12 cellular contexts compared by ENCODE assay signal in genomic region chr7:151174246-151175046, GRCh38. TPM values are rescaled to one million over a fixed set of nuclear protein-coding genes. Genes with fewer than 3 reads are reported as not detected.
A peak's percentile ranks its signal among the peaks of the same experiment; 100 is the strongest.
DNase-seq lines count a peak whose midpoint lies in the region; ATAC-seq and TF ChIP-seq lines count a peak whose summit lies in the region.
"Had no signal": no experiment of that assay in that cellular context is flagged by ENCODE, and none has a peak within 500 bp of the region (broad histone marks: within the 10 kb centered on the region; RNA-seq: fewer than 3 reads in every experiment).

No MANE protein-coding gene starts in this region.

- CTCF ChIA-PET in mammary epithelial cell (lab: Charles Lee; ENCODE audit: low non-redundant PET), result interaction anchor here (0.6 kb wide), 1 partner anchor 51 kb away, joined by 4 read pairs; no protein-coding TSS in a partner anchor

- in situ Hi-C loops in GM23248 (cut with MboI) (no loop called here), mammary epithelial cell (cut with MboI; ENCODE audit: low sequenced_read_pairs in 2 of 2) (no loop called here)

- no peak overlapping the region for H3K4me2 ChIP-seq in GM23248 (ENCODE audit: unreplicated experiment)
- no peak overlapping the region for H3K4me2 ChIP-seq in mammary epithelial cell (ENCODE audit: insufficient read depth, low read depth, low read length)
- H3K4me2 ChIP-seq: smooth muscle cell had no signal

- H3K4me1 ChIP-seq in GM23248 (ENCODE audit: insufficient read depth) (no peaks in the 10 kb centered on the region), mammary epithelial cell (ENCODE audit: insufficient read depth, low read length) (no peaks in the 10 kb centered on the region), colonic mucosa (no peaks in the 10 kb centered on the region)

- TF ChIP-seq CTCF in fibroblast of the aortic adventitia (IDR thresholded peaks at IDR 0.05; ENCODE audit: insufficient read depth, low read length) (no peak), mammary epithelial cell (conservative IDR thresholded peaks at IDR 0.05 in 1 of 2, IDR thresholded peaks at IDR 0.05 in 1 of 2; ENCODE audit: extremely low read depth in 1 of 2, insufficient read depth in 1 of 2, low read depth in 1 of 2, low read length in 2 of 2) (no peak), colonic mucosa (IDR thresholded peaks at IDR 0.05) (no peak)

- DNase-seq in GM23248, result peak; percentile 30
- peak; percentile 17 to 21 for DNase-seq in activated CD4-positive, alpha-beta T cell treated with anti-CD3 and anti-CD28 coated beads, Interleukin-2, amount 50 U/mL, for 48 hours
- DNase-seq in fibroblast of the aortic adventitia (ENCODE audit: low read depth), result peak; percentile 4
- DNase-seq in retina, result peak; percentile 38
- no peak for DNase-seq in mammary epithelial cell
- DNase-seq in NCI-H1092 treated with DMSO at 0.1 percent for 48 hours (lab: John Stamatoyannopoulos, UW), result no peak
- no peak for DNase-seq in colonic mucosa
- DNase-seq: DMS 273 treated with DMSO at 0.1 percent for 48 hours, NCI-H2227 treated with DMSO at 0.1 percent for 48 hours had no signal

- no TSS peak for BruUV-seq in mammary epithelial cell (replicated peaks; lab: Mats Ljungman, UMichigan)

- no peaks in the 10 kb centered on the region for H3K9me3 ChIP-seq in GM23248 (ENCODE audit: low read depth)
- H3K9me3 ChIP-seq in mammary epithelial cell (replicated peaks; ENCODE audit: insufficient read depth, low read length), result no peaks in the 10 kb centered on the region
- H3K9me3 ChIP-seq in colonic mucosa, result no peaks in the 10 kb centered on the region

- H2AFZ ChIP-seq in GM23248 (no peak overlapping the region), mammary epithelial cell (ENCODE audit: low read depth, low read length) (no peak overlapping the region)

- no peaks in the 10 kb centered on the region for H3F3A ChIP-seq in GM23248 (ENCODE audit: insufficient read depth)

- no peaks in the 10 kb centered on the region for H3K9me2 ChIP-seq in GM23248 (ENCODE audit: insufficient read depth)

- H3K36me3 ChIP-seq in GM23248 (ENCODE audit: low read depth) (no peaks in the 10 kb centered on the region), mammary epithelial cell (ENCODE audit: insufficient read depth, low read length) (no peaks in the 10 kb centered on the region), colonic mucosa (no peaks in the 10 kb centered on the region)

- 39 to 44% methylated on average over 39 to 74 of the region's 77 CpGs for WGBS in GM23248 (ENCODE audit: low coverage in 1 of 2, low lambda C conversion rate in 2 of 2, missing lambda C conversion rate in 2 of 2), 2 experiments
- 68% methylated on average over 14 of the region's 77 CpGs for WGBS in mammary epithelial cell (ENCODE audit: low coverage, missing lambda C conversion rate)

- H3K27me3 ChIP-seq in GM23248 (replicated peaks; ENCODE audit: insufficient read depth), result peaks cover 72% of the 10 kb centered on the region
- peaks cover under 1% of the 10 kb centered on the region for H3K27me3 ChIP-seq in mammary epithelial cell (ENCODE audit: insufficient read depth, low read length)
- H3K27me3 ChIP-seq in colonic mucosa, result no peaks in the 10 kb centered on the region

- H3K4me3 ChIP-seq in GM23248 (no peak overlapping the region), fibroblast of the aortic adventitia (ENCODE audit: low read depth, low read length) (no peak overlapping the region), mammary epithelial cell (replicated peaks in 1 of 3; ENCODE audit: insufficient read depth in 1 of 3, low read depth in 2 of 3, low read length in 3 of 3) (no peak overlapping the region), colonic mucosa (no peak overlapping the region)
- H3K4me3 ChIP-seq: smooth muscle cell had no signal

- intact Hi-C loops in mammary epithelial cell (cut with micrococcal nuclease) (no loop called here), colonic mucosa (cut with DNase I) (no loop called here)

- ATAC-seq in GM18520 (IDR thresholded peaks at IDR 0.05; ENCODE audit: unreplicated experiment), result no peak

- no peak overlapping the region for H3K27ac ChIP-seq in GM23248
- H3K27ac ChIP-seq in mammary epithelial cell (ENCODE audit: insufficient read depth, low read depth, low read length), result no peak overlapping the region
- H3K27ac ChIP-seq in colonic mucosa, result no peak overlapping the region
- H3K27ac ChIP-seq: epithelial cell of prostate had no signal

- dilution Hi-C loops in mammary epithelial cell (cut with HindIII; ENCODE audit: low sequenced_read_pairs), result no loop called here

- H3K79me2 ChIP-seq in GM23248 (ENCODE audit: insufficient read depth), result no peaks in the 10 kb centered on the region
- H3K79me2 ChIP-seq in mammary epithelial cell (ENCODE audit: insufficient read depth, low read length), result no peaks in the 10 kb centered on the region

- no peaks in the 10 kb centered on the region for H4K20me1 ChIP-seq in GM23248 (ENCODE audit: insufficient read depth)
- no peaks in the 10 kb centered on the region for H4K20me1 ChIP-seq in mammary epithelial cell (ENCODE audit: insufficient read depth, low read length)

- no peak overlapping the region for H3K9ac ChIP-seq in GM23248
- no peak overlapping the region for H3K9ac ChIP-seq in mammary epithelial cell (ENCODE audit: insufficient read depth, low read length)
- no peak overlapping the region for H3K9ac ChIP-seq in colonic mucosa (ENCODE audit: low read depth in 2 of 2, low read length in 2 of 2)

RNA-seq across cellular contexts. Expression of gene GBX1, which starts 7.0 kb away (rescaled TPM):
- not detected in 2 replicates for total RNA-seq in GM23248 (2014; rRNA removed; shearing (Covaris generic))
- polyA plus RNA-seq in GM23248 (2016; fragmentation: Nextera tagmentation; extraction: Ambion mirVana), result not detected in 2 replicates
- total RNA-seq in fibroblast of the aortic adventitia (ENCODE audit: low replicate concordance), result not detected in 2 replicates
- total RNA-seq in mammary epithelial cell, result not detected
- polyA plus RNA-seq in mammary epithelial cell, result not detected
- not detected for polyA minus RNA-seq in mammary epithelial cell
- not detected for total RNA-seq in colonic mucosa
- total RNA-seq: smooth muscle cell had no signal
- polyA plus RNA-seq: smooth muscle cell had no signal

RNA-seq across cellular contexts. Expression of gene ASB10, which starts 12.6 kb away (rescaled TPM):
- not detected in 2 replicates for total RNA-seq in GM23248 (2014; rRNA removed; shearing (Covaris generic))
- not detected in 2 replicates for polyA plus RNA-seq in GM23248 (2016; fragmentation: Nextera tagmentation; extraction: Ambion mirVana)
- not detected in 2 replicates for total RNA-seq in fibroblast of the aortic adventitia (ENCODE audit: low replicate concordance)
- total RNA-seq in mammary epithelial cell, result not detected
- polyA plus RNA-seq in mammary epithelial cell, result not detected
- not detected for polyA minus RNA-seq in mammary epithelial cell
- total RNA-seq in colonic mucosa, result not detected
- total RNA-seq: smooth muscle cell had no signal
- polyA plus RNA-seq: smooth muscle cell had no signal

RNA-seq across cellular contexts. Expression of gene H2BK1, which starts 35.8 kb away (rescaled TPM):
- not detected in 2 replicates for total RNA-seq in GM23248 (2014; rRNA removed; shearing (Covaris generic))
- polyA plus RNA-seq in GM23248 (2016; fragmentation: Nextera tagmentation; extraction: Ambion mirVana) (not detected in 2 replicates), mammary epithelial cell (not detected)
- total RNA-seq in fibroblast of the aortic adventitia (ENCODE audit: low replicate concordance) (not detected in 2 replicates), mammary epithelial cell (not detected), colonic mucosa (not detected)
- polyA minus RNA-seq in mammary epithelial cell, result not detected
- total RNA-seq: smooth muscle cell had no signal
- polyA plus RNA-seq: smooth muscle cell had no signal

RNA-seq across cellular contexts. Expression of gene ABCF2, which starts 52.6 kb away (rescaled TPM):
- 69.7 and 74.9 TPM in 2 replicates for total RNA-seq in GM23248 (2014; rRNA removed; shearing (Covaris generic))
- 40.7 and 40.9 TPM in 2 replicates for polyA plus RNA-seq in GM23248 (2016; fragmentation: Nextera tagmentation; extraction: Ambion mirVana)
- 18.8 and 50.9 TPM in 2 replicates for total RNA-seq in fibroblast of the aortic adventitia (ENCODE audit: low replicate concordance)
- total RNA-seq in mammary epithelial cell, result 10 to 100 TPM; 62.5 to 77.0 TPM
- 61.2 TPM for polyA plus RNA-seq in mammary epithelial cell
- 56.1 TPM for polyA minus RNA-seq in mammary epithelial cell
- 10 to 100 TPM; 25.6 to 38.3 TPM for total RNA-seq in colonic mucosa

RNA-seq across cellular contexts. Expression of gene CHPF2, which starts 57.8 kb away (rescaled TPM):
- total RNA-seq in GM23248 (2014; rRNA removed; shearing (Covaris generic)), result 120 and 139 TPM in 2 replicates
- 48.0 and 51.3 TPM in 2 replicates for polyA plus RNA-seq in GM23248 (2016; fragmentation: Nextera tagmentation; extraction: Ambion mirVana)
- 33.0 and 47.0 TPM in 2 replicates for total RNA-seq in fibroblast of the aortic adventitia (ENCODE audit: low replicate concordance)
- total RNA-seq in mammary epithelial cell, result 10 to 100 TPM; 44.0 to 56.3 TPM
- polyA plus RNA-seq in mammary epithelial cell, result 29.7 TPM
- polyA minus RNA-seq in mammary epithelial cell, result 44.2 TPM
- total RNA-seq in colonic mucosa, result 10 to 100 TPM; 36.2 to 42.7 TPM

Comparison
In these comparisons a context has a peak if more than half of its experiments do, and no peak if none do; other contexts are left out.
1. DNase-seq: peak in GM23248 (single experiment), activated CD4-positive, alpha-beta T cell treated with anti-CD3 and anti-CD28 coated beads, Interleukin-2, amount 50 U/mL, for 48 hours (2 of 2), fibroblast of the aortic adventitia (single experiment) and retina (single experiment); none in mammary epithelial cell (single experiment), NCI-H1092 treated with DMSO at 0.1 percent for 48 hours (single experiment) and colonic mucosa (single experiment).